Comparison of ENCODE assay signal across 30 cellular contexts in genomic region chr2:40179801-40180200, GRCh38.
"Had no signal": no experiment of that assay in that cellular context is flagged by ENCODE, and none has a peak within 500 bp of the region (broad histone marks: within the 10 kb centered on the region; RNA-seq: fewer than 3 reads in every experiment).

No MANE protein-coding gene starts in this region.

- H3K4me2 ChIP-seq: neural progenitor cell had no signal

- H3K36me3 ChIP-seq: left lung, lower lobe of right lung, neural progenitor cell, neutrophil, ovary, right lobe of liver, stomach, thyroid gland, transverse colon, upper lobe of left lung, vagina had no signal

- H3K9me3 ChIP-seq: left lung, lower lobe of right lung, neutrophil, ovary, right atrium auricular region, right lobe of liver, stomach, testis, thyroid gland, transverse colon, upper lobe of left lung, vagina had no signal

- H3K27me3 ChIP-seq: left lung, neural progenitor cell, neutrophil, ovary, right atrium auricular region, right lobe of liver, stomach, testis, thyroid gland, transverse colon, upper lobe of left lung, vagina had no signal

- H2AFZ ChIP-seq: neural progenitor cell had no signal

- DNase-seq: hypothalamus; immature natural killer cell; kidney; left colon; left lung; lower lobe of right lung; mammary epithelial cell; mesenchymal stem cell; naive B cell; natural killer cell; nephron progenitor cell; ovary; right lobe of liver; stimulated activated CD4-positive, alpha-beta T cell treated with anti-CD3 and anti-CD28 coated beads, Interleukin-12 subunit alpha, Interleukin-12 subunit beta, amount 100 ng/mL, for 4 hours; stimulated activated CD4-positive, alpha-beta T cell treated with anti-CD3 and anti-CD28 coated beads, Interleukin-15, amount 100 ng/mL, for 24 hours; stimulated activated CD4-positive, alpha-beta T cell treated with anti-CD3 and anti-CD28 coated beads, Interleukin-2, amount 100 ng/mL, for 24 hours; stimulated activated CD4-positive, alpha-beta T cell treated with anti-CD3 and anti-CD28 coated beads, Interleukin-4, amount 100 ng/mL, for 1 hour; stimulated activated naive B cell treated with anti-CD40 and anti-IgM and Interleukin-4, amounts not matched to agents 10 μg/mL and 1 μg/mL and 100 μg/mL, for 72 hours; stimulated activated naive CD8-positive, alpha-beta T cell treated with anti-CD3 and anti-CD28 coated beads, Interleukin-15, Interleukin-2, amounts not matched to agents 100 U/mL and 50 U/mL, for 24 hours; stomach; testis; thyroid gland; transverse colon; upper lobe of left lung had no signal

- H3K27ac ChIP-seq: left lung, lower lobe of right lung, neural progenitor cell, neutrophil, ovary, right atrium auricular region, right lobe of liver, skin epidermis, stomach, testis, thyroid gland, transverse colon, upper lobe of left lung, vagina had no signal

- H3K4me1 ChIP-seq: left lung, lower lobe of right lung, neural progenitor cell, right lobe of liver, stomach, testis, thyroid gland, transverse colon, upper lobe of left lung, vagina had no signal

- FAIRE-seq: islet of Langerhans, kidney had no signal

- H3K4me3 ChIP-seq: left lung, lower lobe of right lung, neural progenitor cell, ovary, right atrium auricular region, right lobe of liver, skin epidermis, stomach, testis, thyroid gland, transverse colon, upper lobe of left lung, vagina had no signal

- H3K9ac ChIP-seq: neural progenitor cell had no signal

- ATAC-seq: left colon; left lung; lower lobe of right lung; natural killer cell; right lobe of liver; stimulated activated naive B cell treated with anti-CD40 and anti-IgM and Interleukin-4, amounts not matched to agents 10 μg/mL and 1 μg/mL and 100 μg/mL, for 72 hours; stimulated activated naive CD8-positive, alpha-beta T cell treated with anti-CD3 and anti-CD28 coated beads, Interleukin-15, Interleukin-2, amounts not matched to agents 100 U/mL and 50 U/mL, for 24 hours had no signal
